1 cellular context compared by ENCODE assay signal in genomic region chr3:181694805-181695660, GRCh38.
TF ChIP-seq lines count a peak whose summit lies in the region.

No MANE protein-coding gene starts in this region.

TF ChIP-seq in K562, 482 proteins besides CTCF, POLR2A, EP300 and RAD21 (continued from another document):
- TF ChIP-seq XRCC4 (IDR thresholded peaks at IDR 0.05; ENCODE audit: extremely low read depth, insufficient read depth, insufficient read length), result no peak
- no peak for TF ChIP-seq HINFP (tag; conservative IDR thresholded peaks at IDR 0.05; ENCODE audit: low read depth)
- TF ChIP-seq ZNF174 (CRISPR knock-in tag; IDR thresholded peaks at IDR 0.05), result no peak
- no peak for TF ChIP-seq PRPF4 (IDR thresholded peaks at IDR 0.05; ENCODE audit: insufficient read depth, low read depth, low read length, poor library complexity, severe bottlenecking)
- TF ChIP-seq ATF1 (CRISPR knock-in tag; IDR thresholded peaks at IDR 0.05), result no peak
- TF ChIP-seq ATF1 (tag; IDR thresholded peaks at IDR 0.05), result no peak
TF ChIP-seq in K562: peak in this region for 8.
